23 cellular contexts compared by ENCODE assay signal in genomic region chr10:33103980-33104379, GRCh38.
"Had no signal": no experiment of that assay in that cellular context is flagged by ENCODE, and none has a peak within 500 bp of the region (broad histone marks: within the 10 kb centered on the region; RNA-seq: fewer than 3 reads in every experiment).

No MANE protein-coding gene starts in this region.

- H3K27me3 Mint-ChIP-seq: central memory CD8-positive, alpha-beta T cell had no signal

- H3K9me3 ChIP-seq: Peyer's patch, SK-N-SH had no signal

- H3K27me3 ChIP-seq: Peyer's patch, SJCRH30 had no signal

- H3K27ac ChIP-seq: Peyer's patch, RWPE1, SJCRH30 had no signal

- H3K4me1 ChIP-seq: Peyer's patch, SJCRH30 had no signal

- H3K4me3 Mint-ChIP-seq: activated naive CD8-positive, alpha-beta T cell treated with anti-CD3 and anti-CD28 coated beads, Interleukin-2, amount 10 ng/mL, durations not matched to agents 7 days and 5 days; central memory CD8-positive, alpha-beta T cell had no signal

- ATAC-seq: activated CD4-positive, CD25-positive, alpha-beta regulatory T cell treated with anti-CD3 and anti-CD28 coated beads, Interleukin-2, amount 50 U/mL, for 24 hours had no signal

- DNase-seq: activated CD4-positive, alpha-beta T cell treated with anti-CD3 and anti-CD28 coated beads for 4 hours; activated gamma-delta T cell treated with Interleukin-2 at 50 U/mL for 16 hours; activated naive CD4-positive, alpha-beta T cell treated with anti-CD3 and anti-CD28 coated beads, Interleukin-2, amount 50 U/mL, for 16 hours; activated naive CD8-positive, alpha-beta T cell treated with anti-CD3 and anti-CD28 coated beads, Interleukin-2, amount 10 ng/mL, durations not matched to agents 7 days and 5 days; activated T-cell treated with anti-CD3 and anti-CD28 coated beads for 4 hours; activated T-cell treated with anti-CD3 and anti-CD28 coated beads, Interleukin-2, amount 50 U/mL, for 48 hours; aorta; KG1; NCI-H1092; NCI-H1417; NCI-H1694; NCI-H2029; NCI-H2107; NCI-H510A treated with DMSO at 0.1 percent for 48 hours; NCI-H69; Peyer's patch; Right ventricle myocardium superior; SJCRH30; SK-N-SH had no signal

- H3K36me3 ChIP-seq: Peyer's patch, SJCRH30 had no signal

- H3K27ac Mint-ChIP-seq: activated naive CD8-positive, alpha-beta T cell treated with anti-CD3 and anti-CD28 coated beads, Interleukin-2, amount 10 ng/mL, durations not matched to agents 7 days and 5 days; activated T-helper 2 cell treated with anti-CD3 and anti-CD28 coated beads, Interferon-gamma antibody, Interleukin-2, Interleukin-4, amounts not matched to agents 10 μg/mL and 5 μg/mL and 100 μg/mL, durations not matched to agents 14 hours and 24 hours and 36 hours had no signal

- H3K4me3 ChIP-seq: Peyer's patch, SJCRH30 had no signal
